ENCODE assay signal across 8 cellular contexts in the genomic region with DNA sequence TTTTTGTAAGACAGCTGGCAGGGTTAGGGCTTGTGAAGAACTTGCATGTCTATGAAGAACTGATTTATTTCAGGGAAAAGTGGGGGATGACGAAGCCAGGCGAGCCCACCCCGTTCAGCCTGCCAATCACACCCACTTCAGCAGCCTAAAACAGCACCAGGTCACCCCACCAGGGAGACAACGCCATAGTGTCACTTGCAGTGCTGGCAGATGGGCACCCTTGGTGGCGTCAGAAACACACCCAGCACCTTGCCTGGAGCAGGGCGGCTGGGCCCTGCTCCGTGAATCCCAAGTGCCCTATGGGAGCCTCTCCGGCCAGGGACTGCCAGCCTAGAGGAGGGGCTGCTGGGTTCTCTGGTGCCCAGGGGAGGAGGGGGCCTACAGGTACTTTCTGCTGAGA. TPM values are rescaled to one million over a fixed set of nuclear protein-coding genes. Genes with fewer than 3 reads are reported as not detected.
DNase-seq lines count a peak whose midpoint lies in the region; ATAC-seq, FAIRE-seq and TF ChIP-seq lines count a peak whose summit lies in the region.

No MANE protein-coding gene starts in this region.

- peak overlapping the region in 1 of 2 donors; percentile 41 for H3K9ac ChIP-seq in kidney (ENCODE audit: low read length in 2 of 2)
- peak overlapping the region in 2 of 5 donors; percentile 28 to 66 for H3K9ac ChIP-seq in subcutaneous abdominal adipose tissue (ENCODE audit: low read length in 5 of 5)

- H3K36me3 ChIP-seq in kidney (ENCODE audit: control insufficient read depth in 1 of 2, insufficient read depth in 2 of 2, low read length in 2 of 2) (peaks cover 24 to 31% of the 10 kb centered on the region in 2 donors), subcutaneous abdominal adipose tissue (ENCODE audit: control insufficient read depth in 5 of 5, insufficient read depth in 5 of 5, low read length in 5 of 5) (peaks cover 14 to 39% (median 37%) of the 10 kb centered on the region in 5 donors)

- H3K9me3 ChIP-seq in kidney (ENCODE audit: control insufficient read depth in 1 of 2, low read length in 2 of 2) (no peaks in the 10 kb centered on the region), subcutaneous abdominal adipose tissue (ENCODE audit: control insufficient read depth in 5 of 5, low read length in 5 of 5) (no peaks in the 10 kb centered on the region)

- FAIRE-seq in kidney (lab: Jason Lieb, UNC), result no peak

- no peak for TF ChIP-seq CTCF in activated CD8-positive, alpha-beta T cell treated with anti-CD3 and anti-CD28 coated beads for 36 hours (IDR thresholded peaks at IDR 0.05)
- no peak for TF ChIP-seq CTCF in kidney (IDR thresholded peaks at IDR 0.05; ENCODE audit: borderline replicate concordance, extremely low read depth, insufficient read depth)

- no peaks in the 10 kb centered on the region for H3K9me3 Mint-ChIP-seq in activated CD4-positive, alpha-beta T cell treated with anti-CD3 and anti-CD28 coated beads, Interleukin-2, amount 10 ng/mL, durations not matched to agents 24 days and 14 days
- no peaks in the 10 kb centered on the region for H3K9me3 Mint-ChIP-seq in activated CD8-positive, alpha-beta T cell treated with anti-CD3 and anti-CD28 coated beads for 36 hours

- peak overlapping the region; percentile 52 for H3K4me3 Mint-ChIP-seq in activated CD4-positive, alpha-beta T cell treated with anti-CD3 and anti-CD28 coated beads, Interleukin-2, amount 10 ng/mL, durations not matched to agents 24 days and 14 days
- no peak overlapping the region for H3K4me3 Mint-ChIP-seq in activated CD8-positive, alpha-beta T cell treated with anti-CD3 and anti-CD28 coated beads for 36 hours

- intact Hi-C loops in activated CD4-positive, alpha-beta T cell treated with anti-CD3 and anti-CD28 coated beads, Interleukin-2, amount 10 ng/mL, durations not matched to agents 24 days and 14 days (cut with micrococcal nuclease), result no loop called here
- intact Hi-C loops in activated CD8-positive, alpha-beta T cell treated with anti-CD3 and anti-CD28 coated beads for 36 hours (cut with micrococcal nuclease), result loop anchor here (10.0 kb wide), 1 partner anchor 111 kb away; a partner anchor contains a TSS
- intact Hi-C loops in kidney (cut with DNase I), result no loop called here

- H3K27ac Mint-ChIP-seq in activated CD4-positive, alpha-beta T cell treated with anti-CD3 and anti-CD28 coated beads, Interleukin-2, amount 10 ng/mL, durations not matched to agents 24 days and 14 days, result peak overlapping the region; percentile 88
- H3K27ac Mint-ChIP-seq in activated CD8-positive, alpha-beta T cell treated with anti-CD3 and anti-CD28 coated beads for 36 hours, result peak overlapping the region; percentile 90

- CTCF ChIA-PET in activated CD8-positive, alpha-beta T cell treated with anti-CD3 and anti-CD28 coated beads for 36 hours (lab: Charles Lee), result no interaction called here

- H3K27me3 ChIP-seq in subcutaneous abdominal adipose tissue (ENCODE audit: control insufficient read depth in 5 of 5, insufficient read depth in 4 of 5, low read length in 5 of 5), result no peaks in the 10 kb centered on the region

- no peak for ATAC-seq in activated CD8-positive, alpha-beta T cell treated with anti-CD3 and anti-CD28 coated beads for 36 hours
- no peak for ATAC-seq in GM18909 (IDR thresholded peaks at IDR 0.05; ENCODE audit: poor library complexity, unreplicated experiment)

- POLR2A ChIA-PET in activated CD8-positive, alpha-beta T cell treated with anti-CD3 and anti-CD28 coated beads for 36 hours (lab: Charles Lee), result interaction anchor here (0.6 to 1.0 kb wide), 2 partner anchors 11 to 106 kb away, joined by 3 to 4 read pairs; no protein-coding TSS in a partner anchor

- H3K4me1 ChIP-seq in kidney (ENCODE audit: control insufficient read depth in 1 of 2, insufficient read depth in 1 of 2, low read depth in 1 of 2, low read length in 2 of 2), result peaks cover 6 to 26% of the 10 kb centered on the region in 2 donors
- peaks cover 8 to 61% (median 53%) of the 10 kb centered on the region in 5 donors for H3K4me1 ChIP-seq in subcutaneous abdominal adipose tissue (ENCODE audit: control insufficient read depth in 5 of 5, insufficient read depth in 5 of 5, low read length in 5 of 5)

- no peak overlapping the region for H3K4me3 ChIP-seq in kidney (ENCODE audit: low read length in 2 of 2)
- H3K4me3 ChIP-seq in subcutaneous abdominal adipose tissue (ENCODE audit: low read depth in 1 of 5, low read length in 5 of 5), result peak overlapping the region in 1 of 5 donors; percentile 47

- H3K36me3 Mint-ChIP-seq in activated CD4-positive, alpha-beta T cell treated with anti-CD3 and anti-CD28 coated beads, Interleukin-2, amount 10 ng/mL, durations not matched to agents 24 days and 14 days (ENCODE audit: low read depth), result peaks cover 32% of the 10 kb centered on the region
- H3K36me3 Mint-ChIP-seq in activated CD8-positive, alpha-beta T cell treated with anti-CD3 and anti-CD28 coated beads for 36 hours (ENCODE audit: low read depth), result peaks cover 21% of the 10 kb centered on the region

- peaks cover 36% of the 10 kb centered on the region for H3K4me1 Mint-ChIP-seq in activated CD4-positive, alpha-beta T cell treated with anti-CD3 and anti-CD28 coated beads, Interleukin-2, amount 10 ng/mL, durations not matched to agents 24 days and 14 days
- H3K4me1 Mint-ChIP-seq in activated CD8-positive, alpha-beta T cell treated with anti-CD3 and anti-CD28 coated beads for 36 hours (ENCODE audit: low read depth), result peaks cover 42% of the 10 kb centered on the region

- no peak for DNase-seq in activated CD4-positive, alpha-beta T cell treated with anti-CD3 and anti-CD28 coated beads, Interleukin-2, amount 10 ng/mL, durations not matched to agents 24 days and 14 days
- no peak for DNase-seq in activated CD4-positive, alpha-beta T cell treated with anti-CD3 and anti-CD28 coated beads for 48 hours
- DNase-seq in activated CD8-positive, alpha-beta T cell treated with anti-CD3 and anti-CD28 coated beads for 36 hours, result no peak
- DNase-seq in kidney (peak; percentile 70), GF-D8 (lab: John Stamatoyannopoulos, UW) (no peak)
- DNase-seq in activated CD4-positive, CD25-positive, alpha-beta regulatory T cell (lab: John Stamatoyannopoulos, UW), result no peak

- H3K27ac ChIP-seq in kidney (ENCODE audit: low read depth in 2 of 2, low read length in 2 of 2), result no peak overlapping the region
- peak overlapping the region; percentile 54 for H3K27ac ChIP-seq in subcutaneous abdominal adipose tissue (ENCODE audit: low read depth, low read length)

- no peaks in the 10 kb centered on the region for H3K27me3 Mint-ChIP-seq in activated CD4-positive, alpha-beta T cell treated with anti-CD3 and anti-CD28 coated beads, Interleukin-2, amount 10 ng/mL, durations not matched to agents 24 days and 14 days
- H3K27me3 Mint-ChIP-seq in activated CD8-positive, alpha-beta T cell treated with anti-CD3 and anti-CD28 coated beads for 36 hours, result no peaks in the 10 kb centered on the region

RNA-seq across cellular contexts. Expression of a gene that starts 5.0 kb away (rescaled TPM):
- total RNA-seq in activated CD4-positive, alpha-beta T cell treated with anti-CD3 and anti-CD28 coated beads, Interleukin-2, amount 10 ng/mL, durations not matched to agents 24 days and 14 days, result 91.3 and 94.5 TPM in 2 replicates
- total RNA-seq in activated CD8-positive, alpha-beta T cell treated with anti-CD3 and anti-CD28 coated beads for 36 hours, result 10 to 100 TPM; 57.3 to 65.6 TPM
- total RNA-seq in kidney, result 76.3 TPM
- polyA plus RNA-seq in kidney (ENCODE audit: insufficient read depth, low read depth, low replicate concordance), result 37.9 TPM

RNA-seq across cellular contexts. Expression of a gene that starts 59.2 kb away (rescaled TPM):
- total RNA-seq in activated CD4-positive, alpha-beta T cell treated with anti-CD3 and anti-CD28 coated beads, Interleukin-2, amount 10 ng/mL, durations not matched to agents 24 days and 14 days, result 68.3 and 70.4 TPM in 2 replicates
- total RNA-seq in activated CD8-positive, alpha-beta T cell treated with anti-CD3 and anti-CD28 coated beads for 36 hours, result 10 to 100 TPM; 64.8 to 70.6 TPM
- 37.3 TPM for total RNA-seq in kidney
- 21.5 TPM for polyA plus RNA-seq in kidney (ENCODE audit: insufficient read depth, low read depth, low replicate concordance)
